Comparison of ENCODE assay signal across 8 cellular contexts in genomic region chr19:48634036-48634342, GRCh38. TPM values are rescaled to one million over a fixed set of nuclear protein-coding genes. Genes with fewer than 3 reads are reported as not detected.
A peak's percentile ranks its signal among the peaks of the same experiment; 100 is the strongest.
DNase-seq lines count a peak whose midpoint lies in the region; ATAC-seq and TF ChIP-seq lines count a peak whose summit lies in the region.

No MANE protein-coding gene starts in this region.

- peaks cover 45 to 73% of the 10 kb centered on the region in 2 donors for H3K4me1 ChIP-seq in adrenal gland (replicated peaks in 1 of 2)
- peaks cover 80% of the 10 kb centered on the region for H3K4me1 ChIP-seq in lower lobe of right lung
- H3K4me1 ChIP-seq in tibial artery = peaks cover 5 to 65% (median 51%) of the 10 kb centered on the region in 4 donors

- WGBS in adrenal gland, 4 donors = 29 to 39% (median 31%) methylated on average over 7 of the region's 7 CpGs

- intact Hi-C loops in adrenal gland (cut with DNase I) (no loop called here), lower lobe of right lung (cut with DNase I) (no loop called here), tibial artery (cut with DNase I; ENCODE audit: low total_unique reads) (no loop called here)

- H3K27ac ChIP-seq in adrenal gland (peak overlapping the region; percentile 56 to 98 (median 95)), lower lobe of right lung (peak overlapping the region; percentile 96), tibial artery (peak overlapping the region; percentile 91 to 96)

- H3K36me3 ChIP-seq in adrenal gland (replicated peaks in 1 of 2) (peaks cover 0 to 7% of the 10 kb centered on the region in 2 donors), lower lobe of right lung (peaks cover 41% of the 10 kb centered on the region), tibial artery (peaks cover 0 to 35% (median 0%) of the 10 kb centered on the region in 3 donors)

- no peak for ATAC-seq in lower lobe of right lung
- no peak for ATAC-seq in GM18498 (IDR thresholded peaks at IDR 0.05; ENCODE audit: unreplicated experiment)
- ATAC-seq in GM19395 (IDR thresholded peaks at IDR 0.05; ENCODE audit: unreplicated experiment) = no peak

- H3K9me3 ChIP-seq in adrenal gland (replicated peaks in 1 of 3) (no peaks in the 10 kb centered on the region), lower lobe of right lung (no peaks in the 10 kb centered on the region), tibial artery (no peaks in the 10 kb centered on the region)

- TF ChIP-seq CTCF in adrenal gland (IDR thresholded peaks at IDR 0.05) (no peak), lower lobe of right lung (IDR thresholded peaks at IDR 0.05) (no peak), tibial artery (IDR thresholded peaks at IDR 0.05) (no peak)

- H3K27me3 ChIP-seq in adrenal gland = no peaks in the 10 kb centered on the region
- no peaks in the 10 kb centered on the region for H3K27me3 ChIP-seq in lower lobe of right lung (ENCODE audit: low read depth)
- H3K27me3 ChIP-seq in tibial artery = no peaks in the 10 kb centered on the region

- peak overlapping the region; percentile 91 for H3K27ac Mint-ChIP-seq in activated naive CD4-positive, alpha-beta T cell treated with anti-CD3 and anti-CD28 coated beads, Interleukin-2, amount 10 ng/mL, durations not matched to agents 7 days and 5 days

- no peak for TF ChIP-seq POLR2A in adrenal gland (IDR thresholded peaks at IDR 0.05)

- peak overlapping the region; percentile 77 for H3K4me3 Mint-ChIP-seq in activated naive CD4-positive, alpha-beta T cell treated with anti-CD3 and anti-CD28 coated beads, Interleukin-2, amount 10 ng/mL, durations not matched to agents 7 days and 5 days

- H3K4me3 ChIP-seq in adrenal gland (peak overlapping the region in 2 of 4 donors; percentile 11 to 38), lower lobe of right lung (peak overlapping the region; percentile 84), tibial artery (peak overlapping the region; percentile 73 to 75)

- CTCF ChIA-PET in activated naive CD4-positive, alpha-beta T cell treated with anti-CD3 and anti-CD28 coated beads, Interleukin-2, amount 10 ng/mL, durations not matched to agents 7 days and 5 days (lab: Charles Lee) = interaction anchor here (0.9 to 1.3 kb wide), 4 partner anchors 11 to 49 kb away, joined by 3 to 4 read pairs (median 4); partner anchors contain the start of genes CA11, RPL18 and SPHK2

- H3K36me3 Mint-ChIP-seq in activated naive CD4-positive, alpha-beta T cell treated with anti-CD3 and anti-CD28 coated beads, Interleukin-2, amount 10 ng/mL, durations not matched to agents 7 days and 5 days = peaks cover 27% of the 10 kb centered on the region

- no peaks in the 10 kb centered on the region for H3K9me3 Mint-ChIP-seq in activated naive CD4-positive, alpha-beta T cell treated with anti-CD3 and anti-CD28 coated beads, Interleukin-2, amount 10 ng/mL, durations not matched to agents 7 days and 5 days

- peaks cover 62% of the 10 kb centered on the region for H3K4me1 Mint-ChIP-seq in activated naive CD4-positive, alpha-beta T cell treated with anti-CD3 and anti-CD28 coated beads, Interleukin-2, amount 10 ng/mL, durations not matched to agents 7 days and 5 days

- DNase-seq in activated naive CD4-positive, alpha-beta T cell treated with anti-CD3 and anti-CD28 coated beads, Interleukin-2, amount 10 ng/mL, durations not matched to agents 7 days and 5 days = no peak
- DNase-seq in activated naive CD4-positive, alpha-beta T cell treated with Interleukin-2 at 50 U/mL for 16 hours = no peak
- DNase-seq in adrenal gland = peak in 2 of 7 donors; percentile 15 to 20
- DNase-seq in lower lobe of right lung = no peak
- no peak for DNase-seq in tibial artery
- no peak for DNase-seq in NCI-H2196 treated with DMSO at 0.1 percent for 48 hours (lab: John Stamatoyannopoulos, UW; ENCODE audit: unreplicated experiment)

- peaks cover under 1% of the 10 kb centered on the region for H3K27me3 Mint-ChIP-seq in activated naive CD4-positive, alpha-beta T cell treated with anti-CD3 and anti-CD28 coated beads, Interleukin-2, amount 10 ng/mL, durations not matched to agents 7 days and 5 days

RNA-seq across cellular contexts. Expression of gene DBP, which starts 3.2 kb away (rescaled TPM):
- 10 to 100 TPM; 30.1 to 78.3 (median 56.8) TPM for total RNA-seq in adrenal gland
- polyA plus RNA-seq in adrenal gland = 10 to 100 TPM; 11.5 to 80.6 (median 57.9) TPM
- 17.7 TPM for total RNA-seq in lower lobe of right lung

RNA-seq across cellular contexts. Expression of gene CA11, which starts 12.0 kb away (rescaled TPM):
- total RNA-seq in adrenal gland (10 to 100 TPM in 7 of 8 donors, 1 to 10 TPM in 1; 6.0 to 44.2 (median 23.7) TPM), lower lobe of right lung (7.8 TPM)
- polyA plus RNA-seq in adrenal gland = 100 to 1,000 TPM in 1 of 3 donors, 10 to 100 TPM in 2; 17.7 to 125 (median 50.4) TPM

RNA-seq across cellular contexts. Expression of gene SPHK2, which starts 14.7 kb away (rescaled TPM):
- total RNA-seq in adrenal gland = 10 to 100 TPM; 11.7 to 27.9 (median 18.5) TPM
- 10 to 100 TPM in 2 of 3 donors, 1 to 10 TPM in 1; 4.3 to 29.9 (median 12.6) TPM for polyA plus RNA-seq in adrenal gland
- total RNA-seq in lower lobe of right lung = 23.8 TPM

RNA-seq across cellular contexts. Expression of gene RPL18, which starts 15.0 kb away (rescaled TPM):
- total RNA-seq in adrenal gland (1,000 to 10,000 TPM; 1,183 to 3,315 (median 1,866) TPM), lower lobe of right lung (997 TPM)
- 1,000 to 10,000 TPM in 2 of 3 donors, 100 to 1,000 TPM in 1; 575 to 5,137 (median 3,671) TPM for polyA plus RNA-seq in adrenal gland

RNA-seq across cellular contexts. Expression of gene FAM83E, which starts 19.1 kb away (rescaled TPM):
- total RNA-seq in adrenal gland (under 1 TPM in 1 of 8 donors, not detected in 7; 0.75 TPM), lower lobe of right lung (34.1 TPM)
- polyA plus RNA-seq in adrenal gland = 1 to 10 TPM in 1 of 3 donors, under 1 TPM in 1, not detected in 1; 0.24 to 1.6 TPM
